Comparison of ENCODE assay signal across 1 cellular context in genomic region chr14:44896275-44897040, GRCh38.
A peak's percentile ranks its signal among the peaks of the same experiment; 100 is the strongest.
TF ChIP-seq lines count a peak whose summit lies in the region.

No MANE protein-coding gene starts in this region.

TF ChIP-seq in K562, 482 proteins besides CTCF, POLR2A, EP300 and RAD21 (continued from another document):
- TF ChIP-seq, protein P1, sequence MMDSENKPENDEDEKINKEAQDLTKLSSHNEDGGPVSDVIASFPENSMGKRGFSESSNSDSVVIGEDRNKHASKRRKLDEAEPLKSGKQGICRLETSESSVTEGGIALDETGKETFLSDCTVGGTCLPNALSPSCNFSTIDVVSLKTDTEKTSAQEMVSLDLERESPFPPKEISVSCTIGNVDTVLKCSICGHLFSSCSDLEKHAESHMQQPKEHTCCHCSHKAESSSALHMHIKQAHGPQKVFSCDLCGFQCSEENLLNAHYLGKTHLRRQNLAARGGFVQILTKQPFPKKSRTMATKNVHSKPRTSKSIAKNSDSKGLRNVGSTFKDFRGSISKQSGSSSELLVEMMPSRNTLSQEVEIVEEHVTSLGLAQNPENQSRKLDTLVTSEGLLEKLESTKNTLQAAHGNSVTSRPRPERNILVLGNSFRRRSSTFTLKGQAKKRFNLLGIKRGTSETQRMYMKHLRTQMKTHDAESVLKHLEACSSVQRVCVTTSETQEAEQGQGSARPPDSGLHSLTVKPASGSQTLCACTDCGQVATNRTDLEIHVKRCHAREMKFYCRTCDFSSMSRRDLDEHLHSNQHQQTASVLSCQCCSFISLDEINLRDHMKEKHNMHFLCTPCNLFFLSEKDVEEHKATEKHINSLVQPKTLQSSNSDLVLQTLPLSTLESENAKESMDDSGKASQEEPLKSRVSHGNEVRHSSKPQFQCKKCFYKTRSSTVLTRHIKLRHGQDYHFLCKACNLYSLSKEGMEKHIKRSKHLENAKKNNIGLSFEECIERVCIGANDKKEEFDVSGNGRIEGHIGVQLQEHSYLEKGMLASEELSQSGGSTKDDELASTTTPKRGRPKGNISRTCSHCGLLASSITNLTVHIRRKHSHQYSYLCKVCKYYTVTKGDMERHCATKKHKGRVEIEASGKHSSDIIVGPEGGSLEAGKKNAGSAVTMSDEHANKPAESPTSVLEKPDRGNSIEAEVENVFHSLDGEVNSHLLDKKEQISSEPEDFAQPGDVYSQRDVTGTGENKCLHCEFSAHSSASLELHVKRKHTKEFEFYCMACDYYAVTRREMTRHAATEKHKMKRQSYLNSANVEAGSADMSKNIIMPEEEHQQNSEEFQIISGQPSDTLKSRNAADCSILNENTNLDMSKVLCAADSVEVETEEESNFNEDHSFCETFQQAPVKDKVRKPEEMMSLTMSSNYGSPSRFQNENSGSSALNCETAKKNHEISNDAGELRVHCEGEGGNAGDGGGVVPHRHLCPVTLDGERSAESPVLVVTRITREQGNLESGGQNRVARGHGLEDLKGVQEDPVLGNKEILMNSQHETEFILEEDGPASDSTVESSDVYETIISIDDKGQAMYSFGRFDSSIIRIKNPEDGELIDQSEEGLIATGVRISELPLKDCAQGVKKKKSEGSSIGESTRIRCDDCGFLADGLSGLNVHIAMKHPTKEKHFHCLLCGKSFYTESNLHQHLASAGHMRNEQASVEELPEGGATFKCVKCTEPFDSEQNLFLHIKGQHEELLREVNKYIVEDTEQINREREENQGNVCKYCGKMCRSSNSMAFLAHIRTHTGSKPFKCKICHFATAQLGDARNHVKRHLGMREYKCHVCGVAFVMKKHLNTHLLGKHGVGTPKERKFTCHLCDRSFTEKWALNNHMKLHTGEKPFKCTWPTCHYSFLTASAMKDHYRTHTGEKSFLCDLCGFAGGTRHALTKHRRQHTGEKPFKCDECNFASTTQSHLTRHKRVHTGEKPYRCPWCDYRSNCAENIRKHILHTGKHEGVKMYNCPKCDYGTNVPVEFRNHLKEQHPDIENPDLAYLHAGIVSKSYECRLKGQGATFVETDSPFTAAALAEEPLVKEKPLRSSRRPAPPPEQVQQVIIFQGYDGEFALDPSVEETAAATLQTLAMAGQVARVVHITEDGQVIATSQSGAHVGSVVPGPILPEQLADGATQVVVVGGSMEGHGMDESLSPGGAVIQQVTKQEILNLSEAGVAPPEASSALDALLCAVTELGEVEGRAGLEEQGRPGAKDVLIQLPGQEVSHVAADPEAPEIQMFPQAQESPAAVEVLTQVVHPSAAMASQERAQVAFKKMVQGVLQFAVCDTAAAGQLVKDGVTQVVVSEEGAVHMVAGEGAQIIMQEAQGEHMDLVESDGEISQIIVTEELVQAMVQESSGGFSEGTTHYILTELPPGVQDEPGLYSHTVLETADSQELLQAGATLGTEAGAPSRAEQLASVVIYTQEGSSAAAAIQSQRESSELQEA (IDR thresholded peaks at IDR 0.05; ENCODE audit: low read depth): no peak
- TF ChIP-seq PHF20 (IDR thresholded peaks at IDR 0.05; ENCODE audit: partially characterized antibody) (no peak), DMBX1 (CRISPR knock-in tag; IDR thresholded peaks at IDR 0.05; ENCODE audit: borderline replicate concordance) (no peak), POLR2B (IDR thresholded peaks at IDR 0.05; ENCODE audit: low read depth, partially characterized antibody) (no peak), PRDM10 (IDR thresholded peaks at IDR 0.05; ENCODE audit: partially characterized antibody) (peak; percentile 90), NCOA4 (IDR thresholded peaks at IDR 0.05; ENCODE audit: partially characterized antibody) (no peak), MCM7 (IDR thresholded peaks at IDR 0.05) (no peak), POLR2H (tag; IDR thresholded peaks at IDR 0.05; ENCODE audit: low read depth) (0 out of 2 replicates have a peak, but pooled peaks have one; percentile 7), NUFIP1 (IDR thresholded peaks at IDR 0.05; ENCODE audit: partially characterized antibody) (no peak), CHCHD3 (CRISPR knock-in tag; IDR thresholded peaks at IDR 0.05) (no peak), JUN (IDR thresholded peaks at IDR 0.05; ENCODE audit: borderline replicate concordance, low read depth, low read length) (no peak), JUN (CRISPR knock-in tag; IDR thresholded peaks at IDR 0.05; ENCODE audit: borderline replicate concordance) (no peak), SREBF2 (CRISPR knock-in tag; IDR thresholded peaks at IDR 0.05) (no peak)
- TF ChIP-seq, protein P2, sequence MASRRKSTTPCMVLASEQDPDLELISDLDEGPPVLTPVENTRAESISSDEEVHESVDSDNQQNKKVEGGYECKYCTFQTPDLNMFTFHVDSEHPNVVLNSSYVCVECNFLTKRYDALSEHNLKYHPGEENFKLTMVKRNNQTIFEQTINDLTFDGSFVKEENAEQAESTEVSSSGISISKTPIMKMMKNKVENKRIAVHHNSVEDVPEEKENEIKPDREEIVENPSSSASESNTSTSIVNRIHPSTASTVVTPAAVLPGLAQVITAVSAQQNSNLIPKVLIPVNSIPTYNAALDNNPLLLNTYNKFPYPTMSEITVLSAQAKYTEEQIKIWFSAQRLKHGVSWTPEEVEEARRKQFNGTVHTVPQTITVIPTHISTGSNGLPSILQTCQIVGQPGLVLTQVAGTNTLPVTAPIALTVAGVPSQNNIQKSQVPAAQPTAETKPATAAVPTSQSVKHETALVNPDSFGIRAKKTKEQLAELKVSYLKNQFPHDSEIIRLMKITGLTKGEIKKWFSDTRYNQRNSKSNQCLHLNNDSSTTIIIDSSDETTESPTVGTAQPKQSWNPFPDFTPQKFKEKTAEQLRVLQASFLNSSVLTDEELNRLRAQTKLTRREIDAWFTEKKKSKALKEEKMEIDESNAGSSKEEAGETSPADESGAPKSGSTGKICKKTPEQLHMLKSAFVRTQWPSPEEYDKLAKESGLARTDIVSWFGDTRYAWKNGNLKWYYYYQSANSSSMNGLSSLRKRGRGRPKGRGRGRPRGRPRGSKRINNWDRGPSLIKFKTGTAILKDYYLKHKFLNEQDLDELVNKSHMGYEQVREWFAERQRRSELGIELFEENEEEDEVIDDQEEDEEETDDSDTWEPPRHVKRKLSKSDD (conservative IDR thresholded peaks at IDR 0.05; ENCODE audit: low read length): no peak
